ENCODE assay signal across 1 cellular context in genomic region chr2:175913849-175914743, GRCh38.
A peak's percentile ranks its signal among the peaks of the same experiment; 100 is the strongest.
TF ChIP-seq lines count a peak whose summit lies in the region.
"Not testable (repeated sequence)": the region's sequence is repeated elsewhere in the genome, so short reads cannot be mapped to it uniquely, and the experiment has no call there.

No MANE protein-coding gene starts in this region.

TF ChIP-seq in HepG2, 621 proteins besides CTCF, POLR2A, EP300 and RAD21 (continued from another document and continues in another):
- TF ChIP-seq ZNF281 (CRISPR knock-in tag; IDR thresholded peaks at IDR 0.05; ENCODE audit: borderline replicate concordance) = peak; percentile 99
- TF ChIP-seq LRRFIP1 (CRISPR knock-in tag; conservative IDR thresholded peaks at IDR 0.05) = 0 out of 2 replicates have a peak, but pooled peaks have one; percentile 34
- peak; percentile 93; the same call in 1 of the 2 replicates for TF ChIP-seq ZFP41 (CRISPR knock-in tag; IDR thresholded peaks at IDR 0.05; ENCODE audit: borderline replicate concordance)
- peak; percentile 47; the same call in 1 of the 3 replicates for TF ChIP-seq MXI1 (IDR thresholded peaks at IDR 0.05; ENCODE audit: borderline replicate concordance, low read depth, low read length)
- peak; percentile 76; the same call in 1 of the 2 replicates for TF ChIP-seq SAP130 (CRISPR knock-in tag; IDR thresholded peaks at IDR 0.05; ENCODE audit: low read depth)
- TF ChIP-seq TFDP2 (CRISPR knock-in tag; IDR thresholded peaks at IDR 0.05) = peak; percentile 39; the same call in 1 of the 2 replicates
- TF ChIP-seq STAG1 (CRISPR knock-in tag; IDR thresholded peaks at IDR 0.05) = peak; percentile 16; the same call in 1 of the 2 replicates
- TF ChIP-seq, protein P1, sequence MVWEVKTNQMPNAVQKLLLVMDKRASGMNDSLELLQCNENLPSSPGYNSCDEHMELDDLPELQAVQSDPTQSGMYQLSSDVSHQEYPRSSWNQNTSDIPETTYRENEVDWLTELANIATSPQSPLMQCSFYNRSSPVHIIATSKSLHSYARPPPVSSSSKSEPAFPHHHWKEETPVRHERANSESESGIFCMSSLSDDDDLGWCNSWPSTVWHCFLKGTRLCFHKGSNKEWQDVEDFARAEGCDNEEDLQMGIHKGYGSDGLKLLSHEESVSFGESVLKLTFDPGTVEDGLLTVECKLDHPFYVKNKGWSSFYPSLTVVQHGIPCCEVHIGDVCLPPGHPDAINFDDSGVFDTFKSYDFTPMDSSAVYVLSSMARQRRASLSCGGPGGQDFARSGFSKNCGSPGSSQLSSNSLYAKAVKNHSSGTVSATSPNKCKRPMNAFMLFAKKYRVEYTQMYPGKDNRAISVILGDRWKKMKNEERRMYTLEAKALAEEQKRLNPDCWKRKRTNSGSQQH (CRISPR knock-in tag; IDR thresholded peaks at IDR 0.05; ENCODE audit: low read depth) = 0 out of 2 replicates have a peak, but pooled peaks have one; percentile 58
- peak; percentile 51; the same call in 1 of the 2 replicates for TF ChIP-seq ZNF24 (IDR thresholded peaks at IDR 0.05)
- peak; percentile 88 for TF ChIP-seq ZNF605 (CRISPR knock-in tag; IDR thresholded peaks at IDR 0.05)
- 0 out of 2 replicates have a peak, but pooled peaks have one; percentile 65 for TF ChIP-seq ZBTB3 (CRISPR knock-in tag; IDR thresholded peaks at IDR 0.05; ENCODE audit: borderline replicate concordance, low read depth)
- peak; percentile 85 for TF ChIP-seq ELF1 (CRISPR knock-in tag; IDR thresholded peaks at IDR 0.05)
- peak; percentile 68; the same call in 1 of the 2 replicates for TF ChIP-seq ZNF790 (CRISPR knock-in tag; IDR thresholded peaks at IDR 0.05; ENCODE audit: borderline replicate concordance)
- peak; percentile 54; the same call in 1 of the 2 replicates for TF ChIP-seq MIER3 (CRISPR knock-in tag; IDR thresholded peaks at IDR 0.05; ENCODE audit: borderline replicate concordance)
- 0 out of 2 replicates have a peak, but pooled peaks have one; percentile 33 for TF ChIP-seq KMT2B (CRISPR knock-in tag; IDR thresholded peaks at IDR 0.05)
- TF ChIP-seq NFKB2 (CRISPR knock-in tag; IDR thresholded peaks at IDR 0.05; ENCODE audit: borderline replicate concordance) = peak; percentile 56; the same call in 1 of the 2 replicates
- TF ChIP-seq GABPA (IDR thresholded peaks at IDR 0.05; ENCODE audit: low read depth, low read length); MAZ (IDR thresholded peaks at IDR 0.05; ENCODE audit: borderline replicate concordance, low read depth, low read length); TCF12 (IDR thresholded peaks at IDR 0.05); LCORL (IDR thresholded peaks at IDR 0.05): not testable (repeated sequence)
- peak; percentile 63 for TF ChIP-seq GABPA (CRISPR knock-in tag; IDR thresholded peaks at IDR 0.05; ENCODE audit: low read depth)
- TF ChIP-seq HNRNPL (IDR thresholded peaks at IDR 0.05; ENCODE audit: low read depth, low read length) = 0 out of 2 replicates have a peak, but pooled peaks have one; percentile 48
- TF ChIP-seq MAZ (CRISPR knock-in tag; IDR thresholded peaks at IDR 0.05; ENCODE audit: low read depth) = peak; percentile 41; the same call in 1 of the 2 replicates
- 0 out of 2 replicates have a peak, but pooled peaks have one; percentile 45 for TF ChIP-seq ZSCAN31 (CRISPR knock-in tag; IDR thresholded peaks at IDR 0.05; ENCODE audit: low read depth)
- TF ChIP-seq TCF12 (CRISPR knock-in tag; IDR thresholded peaks at IDR 0.05) = 0 out of 2 replicates have a peak, but pooled peaks have one; percentile 71
- TF ChIP-seq ZNF557 (CRISPR knock-in tag; IDR thresholded peaks at IDR 0.05) = 0 out of 2 replicates have a peak, but pooled peaks have one; percentile 63
- TF ChIP-seq TGIF2 (CRISPR knock-in tag; IDR thresholded peaks at IDR 0.05) = 0 out of 2 replicates have a peak, but pooled peaks have one; percentile 19
- peak; percentile 81 for TF ChIP-seq ZBTB26 (CRISPR knock-in tag; IDR thresholded peaks at IDR 0.05; ENCODE audit: borderline replicate concordance)
- TF ChIP-seq HIC2 (CRISPR knock-in tag; IDR thresholded peaks at IDR 0.05; ENCODE audit: low read depth) = 0 out of 2 replicates have a peak, but pooled peaks have one; percentile 41
- TF ChIP-seq, protein P2, sequence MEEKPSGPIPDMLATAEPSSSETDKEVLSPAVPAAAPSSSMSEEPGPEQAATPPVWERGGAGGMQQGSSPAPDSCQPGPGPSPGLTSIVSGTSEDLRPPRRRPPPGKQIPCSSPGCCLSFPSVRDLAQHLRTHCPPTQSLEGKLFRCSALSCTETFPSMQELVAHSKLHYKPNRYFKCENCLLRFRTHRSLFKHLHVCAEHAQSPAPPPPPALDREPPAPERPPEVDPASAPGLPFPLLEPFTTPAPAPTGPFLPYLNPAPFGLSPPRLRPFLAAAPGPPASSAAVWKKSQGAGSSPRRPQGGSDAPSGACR (CRISPR knock-in tag; IDR thresholded peaks at IDR 0.05) = peak; percentile 68; the same call in 1 of the 2 replicates
- TF ChIP-seq, protein P3, sequence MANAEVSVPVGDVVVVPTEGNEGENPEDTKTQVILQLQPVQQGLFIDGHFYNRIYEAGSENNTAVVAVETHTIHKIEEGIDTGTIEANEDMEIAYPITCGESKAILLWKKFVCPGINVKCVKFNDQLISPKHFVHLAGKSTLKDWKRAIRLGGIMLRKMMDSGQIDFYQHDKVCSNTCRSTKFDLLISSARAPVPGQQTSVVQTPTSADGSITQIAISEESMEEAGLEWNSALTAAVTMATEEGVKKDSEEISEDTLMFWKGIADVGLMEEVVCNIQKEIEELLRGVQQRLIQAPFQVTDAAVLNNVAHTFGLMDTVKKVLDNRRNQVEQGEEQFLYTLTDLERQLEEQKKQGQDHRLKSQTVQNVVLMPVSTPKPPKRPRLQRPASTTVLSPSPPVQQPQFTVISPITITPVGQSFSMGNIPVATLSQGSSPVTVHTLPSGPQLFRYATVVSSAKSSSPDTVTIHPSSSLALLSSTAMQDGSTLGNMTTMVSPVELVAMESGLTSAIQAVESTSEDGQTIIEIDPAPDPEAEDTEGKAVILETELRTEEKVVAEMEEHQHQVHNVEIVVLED (CRISPR knock-in tag; IDR thresholded peaks at IDR 0.05; ENCODE audit: borderline replicate concordance) = 0 out of 2 replicates have a peak, but pooled peaks have one; percentile 21
- peak; percentile 50; the same call in 1 of the 2 replicates for TF ChIP-seq HMG20A (CRISPR knock-in tag; IDR thresholded peaks at IDR 0.05; ENCODE audit: borderline replicate concordance)
- TF ChIP-seq SOX13 (IDR thresholded peaks at IDR 0.05) = peak; percentile 58; the same call in 1 of the 2 replicates
- TF ChIP-seq SOX13 (CRISPR knock-in tag; conservative IDR thresholded peaks at IDR 0.05 in 1 of 2, IDR thresholded peaks at IDR 0.05 in 1 of 2) = peak in 1 of 2 experiments; percentile 62; a peak in 1 of 4 replicates
- 0 out of 2 replicates have a peak, but pooled peaks have one; percentile 46 for TF ChIP-seq ZFY (CRISPR knock-in tag; IDR thresholded peaks at IDR 0.05)
- TF ChIP-seq SKI (IDR thresholded peaks at IDR 0.05; ENCODE audit: partially characterized antibody) = peak; percentile 56
- peak; percentile 45; the same call in 1 of the 2 replicates for TF ChIP-seq ETV5 (CRISPR knock-in tag; IDR thresholded peaks at IDR 0.05; ENCODE audit: borderline replicate concordance)
- TF ChIP-seq BORCS8-MEF2B (CRISPR knock-in tag; IDR thresholded peaks at IDR 0.05) = peak; percentile 74
- TF ChIP-seq, protein P4, sequence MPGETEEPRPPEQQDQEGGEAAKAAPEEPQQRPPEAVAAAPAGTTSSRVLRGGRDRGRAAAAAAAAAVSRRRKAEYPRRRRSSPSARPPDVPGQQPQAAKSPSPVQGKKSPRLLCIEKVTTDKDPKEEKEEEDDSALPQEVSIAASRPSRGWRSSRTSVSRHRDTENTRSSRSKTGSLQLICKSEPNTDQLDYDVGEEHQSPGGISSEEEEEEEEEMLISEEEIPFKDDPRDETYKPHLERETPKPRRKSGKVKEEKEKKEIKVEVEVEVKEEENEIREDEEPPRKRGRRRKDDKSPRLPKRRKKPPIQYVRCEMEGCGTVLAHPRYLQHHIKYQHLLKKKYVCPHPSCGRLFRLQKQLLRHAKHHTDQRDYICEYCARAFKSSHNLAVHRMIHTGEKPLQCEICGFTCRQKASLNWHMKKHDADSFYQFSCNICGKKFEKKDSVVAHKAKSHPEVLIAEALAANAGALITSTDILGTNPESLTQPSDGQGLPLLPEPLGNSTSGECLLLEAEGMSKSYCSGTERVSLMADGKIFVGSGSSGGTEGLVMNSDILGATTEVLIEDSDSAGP (CRISPR knock-in tag; IDR thresholded peaks at IDR 0.05; ENCODE audit: borderline replicate concordance) = peak; percentile 75; the same call in 1 of the 2 replicates
- peak; percentile 81; the same call in 1 of the 2 replicates for TF ChIP-seq ZNF441 (CRISPR knock-in tag; IDR thresholded peaks at IDR 0.05; ENCODE audit: borderline replicate concordance)
- peak; percentile 83 for TF ChIP-seq LCORL (CRISPR knock-in tag; IDR thresholded peaks at IDR 0.05)
- TF ChIP-seq BCL6 (CRISPR knock-in tag; IDR thresholded peaks at IDR 0.05) = peak; percentile 41; the same call in 1 of the 2 replicates
- 0 out of 2 replicates have a peak, but pooled peaks have one; percentile 45 for TF ChIP-seq NFIC (IDR thresholded peaks at IDR 0.05; ENCODE audit: low read length)
- TF ChIP-seq ASH2L (IDR thresholded peaks at IDR 0.05; ENCODE audit: insufficient read length, low read depth, low read length) = peak; percentile 80
- peak; percentile 47; the same call in 1 of the 2 replicates for TF ChIP-seq MYPOP (CRISPR knock-in tag; IDR thresholded peaks at IDR 0.05)
- peak; percentile 67 for TF ChIP-seq TBX2 (CRISPR knock-in tag; IDR thresholded peaks at IDR 0.05; ENCODE audit: borderline replicate concordance)
